Comparison of ENCODE assay signal across 13 cellular contexts in the genomic region with DNA sequence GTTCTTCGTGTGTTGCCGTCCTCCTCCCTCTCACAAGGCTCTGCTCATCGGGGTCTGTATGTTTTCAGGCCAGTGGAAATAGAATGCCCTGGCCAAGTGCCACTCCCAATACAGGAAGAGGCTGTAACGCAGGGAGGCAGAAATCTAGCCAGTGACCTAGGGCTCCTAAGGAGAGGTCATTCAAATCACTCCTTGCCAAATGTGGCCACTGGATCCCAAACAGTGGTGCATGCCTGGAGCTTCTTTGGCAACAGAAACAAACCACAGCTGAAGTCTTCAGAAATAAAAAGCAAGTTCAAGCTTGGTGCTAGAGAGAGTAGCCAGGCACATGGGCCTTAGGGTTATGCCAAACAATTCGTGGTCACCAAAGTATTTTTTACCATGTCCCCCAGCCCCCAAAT.
A peak's percentile ranks its signal among the peaks of the same experiment; 100 is the strongest.
DNase-seq lines count a peak whose midpoint lies in the region; ATAC-seq and TF ChIP-seq lines count a peak whose summit lies in the region.
"Had no signal": no experiment of that assay in that cellular context is flagged by ENCODE, and none has a peak within 500 bp of the region (broad histone marks: within the 10 kb centered on the region; RNA-seq: fewer than 3 reads in every experiment).

No MANE protein-coding gene starts in this region.

- H3K4me3 Mint-ChIP-seq in natural killer cell treated with Interleukin-12 subunit alpha and Interleukin-12 subunit beta and Interleukin-15 and Interleukin-18, amount 100 ng/mL, for 72 hours = no peak overlapping the region

- H3K9ac ChIP-seq in KMS-11 (peak overlapping the region; percentile 25; the same call in 1 of the 2 replicates), colonic mucosa (ENCODE audit: low read depth in 2 of 2, low read length in 2 of 2) (peak overlapping the region in 1 of 2 donors; percentile 46), subcutaneous abdominal adipose tissue (ENCODE audit: low read length in 5 of 5) (peak overlapping the region in 1 of 5 donors; percentile 52)

- H3K4me1 ChIP-seq in KMS-11 (ENCODE audit: low read depth, poor library complexity, severe bottlenecking) = peaks cover 66% of the 10 kb centered on the region
- H3K4me1 ChIP-seq in colonic mucosa = no peaks in the 10 kb centered on the region
- H3K4me1 ChIP-seq in lower lobe of right lung = peaks cover 36% of the 10 kb centered on the region
- H3K4me1 ChIP-seq in subcutaneous abdominal adipose tissue (ENCODE audit: control insufficient read depth in 5 of 5, insufficient read depth in 5 of 5, low read length in 5 of 5) = peaks cover 17 to 65% (median 59%) of the 10 kb centered on the region in 5 donors
- H3K4me1 ChIP-seq: Caco-2 had no signal

- no peak overlapping the region for H2AFZ ChIP-seq in KMS-11 (ENCODE audit: low read depth)

- H3K4me2 ChIP-seq in KMS-11 = peak overlapping the region; percentile 84

- no peak for DNase-seq in colonic mucosa
- no peak for DNase-seq in lower lobe of right lung
- no peak for DNase-seq in natural killer cell treated with Interleukin-12 subunit alpha and Interleukin-12 subunit beta and Interleukin-15 and Interleukin-18, amount 100 ng/mL, for 72 hours (ENCODE audit: low spot score)
- no peak for DNase-seq in NCI-H510A treated with DMSO at 0.1 percent for 48 hours (lab: John Stamatoyannopoulos, UW)
- DNase-seq in NCI-H748 (lab: John Stamatoyannopoulos, UW; ENCODE audit: unreplicated experiment) = no peak
- DNase-seq: activated CD4-positive, CD25-positive, alpha-beta regulatory T cell; activated naive CD4-positive, alpha-beta T cell treated with Interleukin-2 at 50 U/mL for 16 hours; Caco-2; NCI-H146 had no signal

- no peaks in the 10 kb centered on the region for H3K9me3 ChIP-seq in colonic mucosa
- no peaks in the 10 kb centered on the region for H3K9me3 ChIP-seq in lower lobe of right lung
- no peaks in the 10 kb centered on the region for H3K9me3 ChIP-seq in subcutaneous abdominal adipose tissue (ENCODE audit: control insufficient read depth in 5 of 5, low read length in 5 of 5)
- H3K9me3 ChIP-seq: Caco-2 had no signal

- ATAC-seq in lower lobe of right lung (peak in 1 of 2 donors; percentile 49), GM21390 (IDR thresholded peaks at IDR 0.05; ENCODE audit: unreplicated experiment) (no peak)
- no peak for ATAC-seq in natural killer cell treated with Interleukin-12 subunit alpha and Interleukin-12 subunit beta and Interleukin-15 and Interleukin-18, amount 100 ng/mL, for 72 hours
- ATAC-seq: HCT116 had no signal

- H3K4me3 ChIP-seq in KMS-11 (IDR thresholded peaks at IDR 0.05; ENCODE audit: insufficient read depth, low read depth, low read length) (no peak overlapping the region), colonic mucosa (no peak overlapping the region), lower lobe of right lung (no peak overlapping the region), subcutaneous abdominal adipose tissue (ENCODE audit: low read depth in 1 of 5, low read length in 5 of 5) (no peak overlapping the region)

- no peaks in the 10 kb centered on the region for H4K20me1 ChIP-seq in KMS-11 (ENCODE audit: insufficient read depth)

- no peaks in the 10 kb centered on the region for H3K27me3 Mint-ChIP-seq in natural killer cell treated with Interleukin-12 subunit alpha and Interleukin-12 subunit beta and Interleukin-15 and Interleukin-18, amount 100 ng/mL, for 72 hours

- peaks cover 10% of the 10 kb centered on the region for H3K36me3 Mint-ChIP-seq in natural killer cell treated with Interleukin-12 subunit alpha and Interleukin-12 subunit beta and Interleukin-15 and Interleukin-18, amount 100 ng/mL, for 72 hours

- no peaks in the 10 kb centered on the region for H3K79me2 ChIP-seq in KMS-11 (ENCODE audit: insufficient read depth, low read depth)

- H3K27me3 ChIP-seq in KMS-11 (ENCODE audit: insufficient read depth, low read depth) (no peaks in the 10 kb centered on the region), colonic mucosa (no peaks in the 10 kb centered on the region), lower lobe of right lung (ENCODE audit: low read depth) (no peaks in the 10 kb centered on the region), subcutaneous abdominal adipose tissue (ENCODE audit: control insufficient read depth in 5 of 5, insufficient read depth in 4 of 5, low read length in 5 of 5) (no peaks in the 10 kb centered on the region)

- H3K36me3 ChIP-seq in KMS-11 (ENCODE audit: insufficient read depth) (no peaks in the 10 kb centered on the region), colonic mucosa (no peaks in the 10 kb centered on the region), lower lobe of right lung (peaks cover 31% of the 10 kb centered on the region), subcutaneous abdominal adipose tissue (ENCODE audit: control insufficient read depth in 5 of 5, insufficient read depth in 5 of 5, low read length in 5 of 5) (peaks cover 0 to 17% (median 2%) of the 10 kb centered on the region in 5 donors)

- H3K27ac Mint-ChIP-seq in natural killer cell treated with Interleukin-12 subunit alpha and Interleukin-12 subunit beta and Interleukin-15 and Interleukin-18, amount 100 ng/mL, for 72 hours = no peak overlapping the region

- TF ChIP-seq CTCF in KMS-11 (conservative IDR thresholded peaks at IDR 0.05; ENCODE audit: low read depth, low read length) (no peak), colonic mucosa (IDR thresholded peaks at IDR 0.05) (no peak), lower lobe of right lung (IDR thresholded peaks at IDR 0.05) (no peak)

- H3K4me1 Mint-ChIP-seq in natural killer cell treated with Interleukin-12 subunit alpha and Interleukin-12 subunit beta and Interleukin-15 and Interleukin-18, amount 100 ng/mL, for 72 hours (ENCODE audit: low read depth in 2 of 2) = peaks cover 10 to 20% of the 10 kb centered on the region in 2 donors

- intact Hi-C loops in colonic mucosa (cut with DNase I) = loop anchor here (10.0 kb wide), 1 partner anchor 63 kb away; no protein-coding TSS in a partner anchor
- intact Hi-C loops in lower lobe of right lung (cut with DNase I) = no loop called here

- no peaks in the 10 kb centered on the region for H3K9me3 Mint-ChIP-seq in natural killer cell treated with Interleukin-12 subunit alpha and Interleukin-12 subunit beta and Interleukin-15 and Interleukin-18, amount 100 ng/mL, for 72 hours

- H3K27ac ChIP-seq in KMS-11 = peak overlapping the region; percentile 76
- peak overlapping the region; percentile 51 for H3K27ac ChIP-seq in colonic mucosa
- peak overlapping the region; percentile 57 for H3K27ac ChIP-seq in lower lobe of right lung
- peak overlapping the region; percentile 81 for H3K27ac ChIP-seq in subcutaneous abdominal adipose tissue (ENCODE audit: low read depth, low read length)
